Comparison of ENCODE assay signal across 1 cellular context in the genomic region with DNA sequence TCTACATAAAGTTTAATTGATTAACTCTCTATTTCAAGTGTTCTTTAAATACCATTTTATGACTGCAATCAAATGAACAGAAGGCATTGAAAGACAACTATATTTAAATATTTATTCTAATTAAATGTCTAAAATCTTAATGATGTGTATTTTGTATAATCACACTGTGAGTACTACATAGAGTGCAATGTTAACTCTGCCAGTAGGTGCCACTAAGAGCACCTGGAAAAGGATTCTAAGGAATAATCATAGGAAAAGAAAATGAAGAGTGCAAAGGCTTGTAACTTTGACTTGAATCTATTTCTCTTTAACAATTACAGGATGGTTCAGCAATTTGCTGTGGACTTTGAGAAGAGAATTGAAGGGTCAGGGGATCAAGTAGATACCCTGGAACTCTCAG.
TF ChIP-seq lines count a peak whose summit lies in the region.

No MANE protein-coding gene starts in this region.

TF ChIP-seq in GM12878, 131 proteins besides CTCF, POLR2A, EP300 and RAD21 (continued from another document):
- TF ChIP-seq, protein P1, sequence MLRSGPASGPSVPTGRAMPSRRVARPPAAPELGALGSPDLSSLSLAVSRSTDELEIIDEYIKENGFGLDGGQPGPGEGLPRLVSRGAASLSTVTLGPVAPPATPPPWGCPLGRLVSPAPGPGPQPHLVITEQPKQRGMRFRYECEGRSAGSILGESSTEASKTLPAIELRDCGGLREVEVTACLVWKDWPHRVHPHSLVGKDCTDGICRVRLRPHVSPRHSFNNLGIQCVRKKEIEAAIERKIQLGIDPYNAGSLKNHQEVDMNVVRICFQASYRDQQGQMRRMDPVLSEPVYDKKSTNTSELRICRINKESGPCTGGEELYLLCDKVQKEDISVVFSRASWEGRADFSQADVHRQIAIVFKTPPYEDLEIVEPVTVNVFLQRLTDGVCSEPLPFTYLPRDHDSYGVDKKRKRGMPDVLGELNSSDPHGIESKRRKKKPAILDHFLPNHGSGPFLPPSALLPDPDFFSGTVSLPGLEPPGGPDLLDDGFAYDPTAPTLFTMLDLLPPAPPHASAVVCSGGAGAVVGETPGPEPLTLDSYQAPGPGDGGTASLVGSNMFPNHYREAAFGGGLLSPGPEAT (IDR thresholded peaks at IDR 0.05; ENCODE audit: low read depth) = no peak
- TF ChIP-seq EED (IDR thresholded peaks at IDR 0.05; ENCODE audit: low read depth) (no peak), YBX1 (IDR thresholded peaks at IDR 0.05) (no peak), SIN3A (IDR thresholded peaks at IDR 0.05; ENCODE audit: low read depth, low read length) (no peak), NR2F1 (conservative IDR thresholded peaks at IDR 0.05) (no peak), MEF2B (IDR thresholded peaks at IDR 0.05; ENCODE audit: partially characterized antibody, poor library complexity, severe bottlenecking) (no peak), ZNF207 (IDR thresholded peaks at IDR 0.05; ENCODE audit: borderline replicate concordance) (no peak), MTA3 (IDR thresholded peaks at IDR 0.05; ENCODE audit: borderline replicate concordance, low read length) (no peak), HDAC2 (IDR thresholded peaks at IDR 0.05) (no peak), TARDBP (IDR thresholded peaks at IDR 0.05; ENCODE audit: borderline replicate concordance) (no peak)
- TF ChIP-seq, protein P2, sequence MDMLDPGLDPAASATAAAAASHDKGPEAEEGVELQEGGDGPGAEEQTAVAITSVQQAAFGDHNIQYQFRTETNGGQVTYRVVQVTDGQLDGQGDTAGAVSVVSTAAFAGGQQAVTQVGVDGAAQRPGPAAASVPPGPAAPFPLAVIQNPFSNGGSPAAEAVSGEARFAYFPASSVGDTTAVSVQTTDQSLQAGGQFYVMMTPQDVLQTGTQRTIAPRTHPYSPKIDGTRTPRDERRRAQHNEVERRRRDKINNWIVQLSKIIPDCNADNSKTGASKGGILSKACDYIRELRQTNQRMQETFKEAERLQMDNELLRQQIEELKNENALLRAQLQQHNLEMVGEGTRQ (IDR thresholded peaks at IDR 0.05; ENCODE audit: borderline replicate concordance, low read depth, low read length) = no peak
